In genomic region chr1:153783233-153784190, GRCh38 we compare ENCODE assay signal across 8 cellular contexts. TPM values are rescaled to one million over a fixed set of nuclear protein-coding genes. Genes with fewer than 3 reads are reported as not detected.
DNase-seq lines count a peak whose midpoint lies in the region; ATAC-seq and TF ChIP-seq lines count a peak whose summit lies in the region.

No MANE protein-coding gene starts in this region.

- peak; percentile 73 to 81 for DNase-seq in AML-193 (lab: John Stamatoyannopoulos, UW)
- peak; percentile 91 for DNase-seq in NCI-H446 treated with DMSO at 0.1 percent for 48 hours (lab: John Stamatoyannopoulos, UW)
- peak; percentile 85 to 88 for DNase-seq in activated CD4-positive, alpha-beta T cell treated with anti-CD3 and anti-CD28 coated beads for 24 hours (ENCODE audit: low read depth in 2 of 2)
- peak; percentile 94 for DNase-seq in choroid plexus epithelial cell (ENCODE audit: low read depth)
- peak; percentile 88 to 94 for DNase-seq in left colon
- peak; percentile 88 to 89 for DNase-seq in stimulated activated CD4-positive, alpha-beta T cell treated with anti-CD3 and anti-CD28 coated beads, Interleukin-1b, Interleukin-23, amount 100 ng/mL, for 4 hours (ENCODE audit: low read depth in 2 of 2)

- peak overlapping the region; percentile 75 for H3K4me3 ChIP-seq in choroid plexus epithelial cell (ENCODE audit: low read depth, low read length)

- ATAC-seq in GM19043 (IDR thresholded peaks at IDR 0.05; ENCODE audit: low read depth, unreplicated experiment) (peak; percentile 82), HG03354 (IDR thresholded peaks at IDR 0.05; ENCODE audit: poor library complexity, severe bottlenecking, unreplicated experiment) (peak; percentile 87), left colon (peak; percentile 97)

- peak; percentile 15 for TF ChIP-seq CTCF in choroid plexus epithelial cell (conservative IDR thresholded peaks at IDR 0.05; ENCODE audit: low read depth, low read length)

- intact Hi-C loops in left colon (cut with DNase I, micrococcal nuclease) = no loop called here

RNA-seq across cellular contexts. Expression of gene SLC27A3, which starts 8.3 kb away (rescaled TPM):
- total RNA-seq in left colon = 10 to 100 TPM; 22.5 to 24.8 TPM

RNA-seq across cellular contexts. Expression of gene INTS3, which starts 55.7 kb away (rescaled TPM):
- 10 to 100 TPM; 25.8 to 28.1 TPM for total RNA-seq in left colon

Comparison
In these comparisons a context has a peak if more than half of its experiments do, and no peak if none do; other contexts are left out.
1. Peak in every context shown above with its lines: DNase-seq, ATAC-seq and H3K4me3 ChIP-seq.